Comparison of ENCODE assay signal across 8 cellular contexts in genomic region chr7:114921636-114922150, GRCh38. TPM values are rescaled to one million over a fixed set of nuclear protein-coding genes. Genes with fewer than 3 reads are reported as not detected.
DNase-seq lines count a peak whose midpoint lies in the region; ATAC-seq and TF ChIP-seq lines count a peak whose summit lies in the region.

A gene with protein sequence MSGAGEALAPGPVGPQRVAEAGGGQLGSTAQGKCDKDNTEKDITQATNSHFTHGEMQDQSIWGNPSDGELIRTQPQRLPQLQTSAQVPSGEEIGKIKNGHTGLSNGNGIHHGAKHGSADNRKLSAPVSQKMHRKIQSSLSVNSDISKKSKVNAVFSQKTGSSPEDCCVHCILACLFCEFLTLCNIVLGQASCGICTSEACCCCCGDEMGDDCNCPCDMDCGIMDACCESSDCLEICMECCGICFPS (plus strand): TSS chr7:114922094. CDS start chr7:114923034, 940 bp downstream.

- ATAC-seq in activated T-helper 17 cell treated with anti-CD3 and anti-CD28 coated beads, Interleukin-2, amount 50 U/mL, for 72 hours (replicated peaks), result peak; percentile 23
- ATAC-seq in HG03108 (IDR thresholded peaks at IDR 0.05; ENCODE audit: unreplicated experiment), result no peak

- peaks cover 44% of the 10 kb centered on the region for H3K4me1 Mint-ChIP-seq in activated T-helper 17 cell treated with anti-CD3 and anti-CD28 coated beads, Interleukin-2, amount 50 U/mL, for 72 hours
- peaks cover 22% of the 10 kb centered on the region for H3K4me1 Mint-ChIP-seq in osteocyte (ENCODE audit: unreplicated experiment)

- TF ChIP-seq CTCF in osteocyte (IDR thresholded peaks at IDR 0.05) (no peak), GM13976 (IDR thresholded peaks at IDR 0.05; ENCODE audit: borderline replicate concordance, control extremely low read depth, extremely low read depth, insufficient read depth, missing control alignments) (no peak)

- peak within 1 kb of the TSS; percentile 99 for H3K4me3 Mint-ChIP-seq in activated T-helper 17 cell treated with anti-CD3 and anti-CD28 coated beads, Interleukin-2, amount 50 U/mL, for 72 hours
- peak within 1 kb of the TSS; percentile 89 for H3K4me3 Mint-ChIP-seq in osteocyte (ENCODE audit: unreplicated experiment)

- H3K27me3 Mint-ChIP-seq in activated T-helper 17 cell treated with anti-CD3 and anti-CD28 coated beads, Interleukin-2, amount 50 U/mL, for 72 hours, result no peaks in the 10 kb centered on the region
- H3K27me3 Mint-ChIP-seq in osteocyte (ENCODE audit: unreplicated experiment), result no peaks in the 10 kb centered on the region

- DNase-seq in activated naive CD4-positive, alpha-beta T cell treated with Interleukin-2 at 50 U/mL for 16 hours, result peak; percentile 61
- no peak for DNase-seq in activated naive CD4-positive, alpha-beta T cell (lab: John Stamatoyannopoulos, UW)
- DNase-seq in glomerular visceral epithelial cell (ENCODE audit: extremely low spot score), result peak; percentile 48
- DNase-seq in osteocyte (ENCODE audit: extremely low spot score, unreplicated experiment), result no peak
- no peak for DNase-seq in GM13976 (ENCODE audit: low spot score)
- no peak for DNase-seq in activated gamma-delta T cell treated with Interleukin-2 at 50 U/mL for 16 hours

- in situ Hi-C loops in GM13976 (cut with MboI; ENCODE audit: low sequenced_read_pairs, unreplicated experiment), result no loop called here

- H3K36me3 Mint-ChIP-seq in activated T-helper 17 cell treated with anti-CD3 and anti-CD28 coated beads, Interleukin-2, amount 50 U/mL, for 72 hours (ENCODE audit: low read depth), result peaks cover 47% of the 10 kb centered on the region
- H3K36me3 Mint-ChIP-seq in osteocyte (ENCODE audit: unreplicated experiment), result peaks cover 3% of the 10 kb centered on the region

- H3K27ac Mint-ChIP-seq in activated T-helper 17 cell treated with anti-CD3 and anti-CD28 coated beads, Interleukin-2, amount 50 U/mL, for 72 hours, result peak within 1 kb of the TSS; percentile 100
- peak within 1 kb of the TSS; percentile 93 for H3K27ac Mint-ChIP-seq in osteocyte (ENCODE audit: unreplicated experiment)

- H3K9me3 Mint-ChIP-seq in activated T-helper 17 cell treated with anti-CD3 and anti-CD28 coated beads, Interleukin-2, amount 50 U/mL, for 72 hours, result no peaks in the 10 kb centered on the region
- H3K9me3 Mint-ChIP-seq in osteocyte (ENCODE audit: unreplicated experiment), result no peaks in the 10 kb centered on the region

RNA-seq across cellular contexts. Expression of the gene that starts here (rescaled TPM):
- total RNA-seq in activated T-helper 17 cell treated with anti-CD3 and anti-CD28 coated beads, Interleukin-2, amount 50 U/mL, for 72 hours, result 10 to 100 TPM; 64.1 to 97.3 TPM
- 14.0 and 18.5 TPM in 2 replicates for total RNA-seq in osteocyte

Comparison
In these comparisons a context has a peak if more than half of its experiments do, and no peak if none do; other contexts are left out.
1. DNase-seq: peak in activated naive CD4-positive, alpha-beta T cell treated with Interleukin-2 at 50 U/mL for 16 hours (single experiment) and glomerular visceral epithelial cell (single experiment); none in activated naive CD4-positive, alpha-beta T cell (0 of 4), osteocyte (single experiment), GM13976 (single experiment) and activated gamma-delta T cell treated with Interleukin-2 at 50 U/mL for 16 hours (single experiment).